17 cellular contexts compared by ENCODE assay signal in genomic region chr12:113924341-113924740, GRCh38. TPM values are rescaled to one million over a fixed set of nuclear protein-coding genes. Genes with fewer than 3 reads are reported as not detected.
DNase-seq lines count a peak whose midpoint lies in the region; ATAC-seq and TF ChIP-seq lines count a peak whose summit lies in the region.
"Had no signal": no experiment of that assay in that cellular context is flagged by ENCODE, and none has a peak within 500 bp of the region (broad histone marks: within the 10 kb centered on the region; RNA-seq: fewer than 3 reads in every experiment).

No MANE protein-coding gene starts in this region.

- H3K4me3 ChIP-seq in OCI-LY3 (ENCODE audit: low read length): no peak overlapping the region
- no peak overlapping the region for H3K4me3 ChIP-seq in foreskin fibroblast (ENCODE audit: low read depth in 1 of 2, low read length in 2 of 2)
- H3K4me3 ChIP-seq: A549 had no signal

- H3K4me2 ChIP-seq in OCI-LY3 (ENCODE audit: low read length): peak overlapping the region; percentile 69
- H3K4me2 ChIP-seq: A549 had no signal

- peaks cover 15% of the 10 kb centered on the region for H3K36me3 Mint-ChIP-seq in natural killer cell treated with Interleukin-12 subunit alpha and Interleukin-12 subunit beta and Interleukin-15 and Interleukin-18, amount 100 ng/mL, for 72 hours
- peaks cover 18% of the 10 kb centered on the region for H3K36me3 Mint-ChIP-seq in natural killer cell
- H3K36me3 Mint-ChIP-seq in stimulated activated effector memory CD8-positive, alpha-beta T cell treated with anti-CD3 and anti-CD28 coated beads, Interleukin-12 subunit alpha, Interleukin-12 subunit beta, amount 100 ng/mL, for 72 hours: peaks cover 76% of the 10 kb centered on the region

- H3K27ac ChIP-seq in OCI-LY3 (ENCODE audit: low read length): peak overlapping the region; percentile 97
- H3K27ac ChIP-seq: 22Rv1, A549, C4-2B had no signal

- no peaks in the 10 kb centered on the region for H3K9me3 Mint-ChIP-seq in natural killer cell treated with Interleukin-12 subunit alpha and Interleukin-12 subunit beta and Interleukin-15 and Interleukin-18, amount 100 ng/mL, for 72 hours
- no peaks in the 10 kb centered on the region for H3K9me3 Mint-ChIP-seq in natural killer cell
- no peaks in the 10 kb centered on the region for H3K9me3 Mint-ChIP-seq in stimulated activated effector memory CD8-positive, alpha-beta T cell treated with anti-CD3 and anti-CD28 coated beads, Interleukin-12 subunit alpha, Interleukin-12 subunit beta, amount 100 ng/mL, for 72 hours
- H3K9me3 Mint-ChIP-seq: CD4-positive, alpha-beta T cell; CD8-positive, alpha-beta T cell had no signal

- H3K27ac Mint-ChIP-seq in natural killer cell treated with Interleukin-12 subunit alpha and Interleukin-12 subunit beta and Interleukin-15 and Interleukin-18, amount 100 ng/mL, for 72 hours: no peak overlapping the region
- H3K27ac Mint-ChIP-seq in natural killer cell: no peak overlapping the region
- H3K27ac Mint-ChIP-seq in stimulated activated effector memory CD8-positive, alpha-beta T cell treated with anti-CD3 and anti-CD28 coated beads, Interleukin-12 subunit alpha, Interleukin-12 subunit beta, amount 100 ng/mL, for 72 hours: peak overlapping the region; percentile 64
- H3K27ac Mint-ChIP-seq: B cell; CD4-positive, alpha-beta T cell; CD8-positive, alpha-beta T cell had no signal

- H3K27me3 Mint-ChIP-seq in natural killer cell treated with Interleukin-12 subunit alpha and Interleukin-12 subunit beta and Interleukin-15 and Interleukin-18, amount 100 ng/mL, for 72 hours: no peaks in the 10 kb centered on the region
- no peaks in the 10 kb centered on the region for H3K27me3 Mint-ChIP-seq in natural killer cell (ENCODE audit: low read depth in 2 of 2)
- H3K27me3 Mint-ChIP-seq: B cell; CD4-positive, alpha-beta T cell had no signal

- no peaks in the 10 kb centered on the region for H3K9me3 ChIP-seq in OCI-LY3 (ENCODE audit: insufficient read depth, low read length)
- H3K9me3 ChIP-seq: A549, Caco-2 had no signal

- H3K9ac ChIP-seq in OCI-LY3 (ENCODE audit: low read length): peak overlapping the region; percentile 75

- H3K4me1 ChIP-seq in OCI-LY3 (ENCODE audit: low read length): peaks cover 47% of the 10 kb centered on the region
- H3K4me1 ChIP-seq: A549, Caco-2 had no signal

- intact Hi-C loops in natural killer cell (cut with micrococcal nuclease): no loop called here

- H3K79me2 ChIP-seq in OCI-LY3 (ENCODE audit: low read length): no peaks in the 10 kb centered on the region

- peaks cover 8 to 9% of the 10 kb centered on the region in 2 donors for H3K4me1 Mint-ChIP-seq in natural killer cell treated with Interleukin-12 subunit alpha and Interleukin-12 subunit beta and Interleukin-15 and Interleukin-18, amount 100 ng/mL, for 72 hours (ENCODE audit: low read depth in 2 of 2)
- peaks cover 14 to 16% of the 10 kb centered on the region in 2 donors for H3K4me1 Mint-ChIP-seq in natural killer cell
- H3K4me1 Mint-ChIP-seq in stimulated activated effector memory CD8-positive, alpha-beta T cell treated with anti-CD3 and anti-CD28 coated beads, Interleukin-12 subunit alpha, Interleukin-12 subunit beta, amount 100 ng/mL, for 72 hours: peaks cover 10% of the 10 kb centered on the region
- H3K4me1 Mint-ChIP-seq: B cell had no signal

- H3K27me3 ChIP-seq in OCI-LY3 (ENCODE audit: low read depth, low read length): no peaks in the 10 kb centered on the region

- ATAC-seq in natural killer cell treated with Interleukin-12 subunit alpha and Interleukin-12 subunit beta and Interleukin-15 and Interleukin-18, amount 100 ng/mL, for 72 hours: no peak
- ATAC-seq in natural killer cell: no peak
- no peak for ATAC-seq in stimulated activated effector memory CD8-positive, alpha-beta T cell treated with anti-CD3 and anti-CD28 coated beads, Interleukin-12 subunit alpha, Interleukin-12 subunit beta, amount 100 ng/mL, for 72 hours
- ATAC-seq: A549; CD8-positive, alpha-beta T cell had no signal

- H4K20me1 ChIP-seq in OCI-LY3 (ENCODE audit: insufficient read depth, low read length): no peaks in the 10 kb centered on the region

- peaks cover 20% of the 10 kb centered on the region for H3K36me3 ChIP-seq in OCI-LY3 (replicated peaks; ENCODE audit: low read depth, low read length)

- no peak overlapping the region for H2AFZ ChIP-seq in OCI-LY3 (ENCODE audit: low read depth, low read length)

- no peak for TF ChIP-seq CTCF in natural killer cell (IDR thresholded peaks at IDR 0.05)
- TF ChIP-seq CTCF in OCI-LY3 (IDR thresholded peaks at IDR 0.05; ENCODE audit: low read depth, low read length): no peak
- no peak for TF ChIP-seq CTCF in foreskin fibroblast (IDR thresholded peaks at IDR 0.05; ENCODE audit: low read depth, low read length)

- peak; percentile 31 for DNase-seq in natural killer cell treated with Interleukin-12 subunit alpha and Interleukin-12 subunit beta and Interleukin-15 and Interleukin-18, amount 100 ng/mL, for 72 hours (ENCODE audit: low spot score)
- DNase-seq in natural killer cell: no peak
- no peak for DNase-seq in stimulated activated effector memory CD8-positive, alpha-beta T cell treated with anti-CD3 and anti-CD28 coated beads, Interleukin-12 subunit alpha, Interleukin-12 subunit beta, amount 100 ng/mL, for 72 hours (ENCODE audit: low spot score in 2 of 2)
- DNase-seq in foreskin fibroblast: no peak
- DNase-seq in globus pallidus (ENCODE audit: low spot score): no peak
- DNase-seq: AML-193; Caco-2; Calu3; CD4-positive, alpha-beta T cell; CD8-positive, alpha-beta T cell; DMS79 treated with DMSO at 0.1 percent for 48 hours; GF-D8 had no signal

- H3K4me3 Mint-ChIP-seq in natural killer cell treated with Interleukin-12 subunit alpha and Interleukin-12 subunit beta and Interleukin-15 and Interleukin-18, amount 100 ng/mL, for 72 hours: no peak overlapping the region
- H3K4me3 Mint-ChIP-seq in natural killer cell: no peak overlapping the region
- H3K4me3 Mint-ChIP-seq in stimulated activated effector memory CD8-positive, alpha-beta T cell treated with anti-CD3 and anti-CD28 coated beads, Interleukin-12 subunit alpha, Interleukin-12 subunit beta, amount 100 ng/mL, for 72 hours: no peak overlapping the region
- H3K4me3 Mint-ChIP-seq: B cell; CD4-positive, alpha-beta T cell; CD8-positive, alpha-beta T cell had no signal

RNA-seq across cellular contexts. Expression of gene RBM19, which starts 41.8 kb away (rescaled TPM):
- total RNA-seq in natural killer cell treated with Interleukin-12 subunit alpha and Interleukin-12 subunit beta and Interleukin-15 and Interleukin-18, amount 100 ng/mL, for 72 hours: 10 to 100 TPM; 46.9 to 77.8 TPM
- total RNA-seq in natural killer cell: 10 to 100 TPM; 49.9 to 70.6 (median 60.9) TPM
